Comparison of ENCODE assay signal across 8 cellular contexts in the genomic region with DNA sequence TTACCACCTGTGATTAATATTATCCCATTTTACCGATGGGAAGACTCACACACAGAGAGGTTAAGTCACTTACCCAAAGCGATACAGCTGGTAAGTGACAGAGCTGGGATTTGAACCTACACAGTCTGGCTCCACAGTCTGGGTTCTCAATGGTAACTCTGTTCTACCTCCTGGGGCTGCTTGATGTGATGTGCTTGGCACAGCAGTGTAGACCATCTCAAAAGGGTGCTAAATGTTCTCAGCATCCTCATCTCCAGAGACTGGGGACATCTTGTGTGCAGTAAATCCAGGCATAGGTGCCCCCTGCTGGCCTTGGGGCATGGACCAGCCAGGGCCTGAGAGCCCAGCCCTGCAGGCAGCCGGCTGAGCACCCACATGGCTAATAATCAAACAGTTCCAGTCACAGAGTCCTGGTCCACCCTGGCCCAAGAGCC. TPM values are rescaled to one million over a fixed set of nuclear protein-coding genes. Genes with fewer than 3 reads are reported as not detected.
DNase-seq lines count a peak whose midpoint lies in the region; ATAC-seq, FAIRE-seq and TF ChIP-seq lines count a peak whose summit lies in the region.

No MANE protein-coding gene starts in this region.

- BruUV-seq in HCT116 (replicated peaks; lab: Mats Ljungman, UMichigan) (no TSS peak), GM12878 (replicated peaks; lab: Mats Ljungman, UMichigan) (no TSS peak)

- no peaks in the 10 kb centered on the region for H3K9me2 ChIP-seq in HCT116 (ENCODE audit: insufficient read depth)

- FAIRE-seq in GM12878 (lab: Jason Lieb, UNC) = no peak
- FAIRE-seq in kidney (lab: Jason Lieb, UNC) = no peak

- H3K4me2 ChIP-seq in HCT116 (ENCODE audit: low read length) = no peak overlapping the region
- no peak overlapping the region for H3K4me2 ChIP-seq in GM12878 (ENCODE audit: control insufficient read depth, insufficient read depth)

- no peaks in the 10 kb centered on the region for H3K79me2 ChIP-seq in HCT116 (ENCODE audit: insufficient read depth, low read length)
- H3K79me2 ChIP-seq in GM12878 (ENCODE audit: control insufficient read depth, insufficient read depth, low read length) = no peaks in the 10 kb centered on the region

- intact Hi-C loops in HCT116 (cut with micrococcal nuclease) (loop anchor here (1.0 to 10.0 kb wide), 4 partner anchors 71 to 285 kb away; partner anchors contain the start of genes USB1 and ZNF319), GM12878 (cut with micrococcal nuclease; ENCODE audit: unreplicated experiment) (loop anchor here (1.0 to 2.0 kb wide), 3 partner anchors 71 to 144 kb away; no protein-coding TSS in a partner anchor), kidney (cut with DNase I) (no loop called here), sciatic nerve (cut with DNase I) (no loop called here)

- no peaks in the 10 kb centered on the region for H3K9me3 ChIP-seq in HCT116 (ENCODE audit: control insufficient read depth in 1 of 2, insufficient read depth in 1 of 2, low read depth in 1 of 2, low read length in 2 of 2)
- no peaks in the 10 kb centered on the region for H3K9me3 ChIP-seq in RWPE2 (ENCODE audit: severe bottlenecking)
- no peaks in the 10 kb centered on the region for H3K9me3 ChIP-seq in GM12878 (replicated peaks; ENCODE audit: control insufficient read depth, insufficient read depth, low read length)
- no peaks in the 10 kb centered on the region for H3K9me3 ChIP-seq in kidney (ENCODE audit: control insufficient read depth in 1 of 2, low read length in 2 of 2)

- H3K27ac ChIP-seq in HCT116 (ENCODE audit: low read depth, low read length) (no peak overlapping the region), RWPE2 (ENCODE audit: poor library complexity, severe bottlenecking) (no peak overlapping the region), GM12878 (ENCODE audit: control insufficient read depth, insufficient read depth) (no peak overlapping the region), kidney (ENCODE audit: low read depth in 2 of 2, low read length in 2 of 2) (no peak overlapping the region)

- SMC1A ChIA-PET in GM12878 (lab: Charles Lee; ENCODE audit: uncharacterized antibody, unreplicated experiment) = interaction anchor here (2.0 kb wide), 1 partner anchor 130 kb away, joined by 5 read pairs; no protein-coding TSS in a partner anchor

- RAD21 ChIA-PET in HCT116 (lab: Charles Lee; ENCODE audit: low non-redundant PET in 1 of 2, low total read pairs in 2 of 2, uncharacterized antibody in 2 of 2, unreplicated experiment in 2 of 2) = no interaction called here
- RAD21 ChIA-PET in GM12878 (lab: Charles Lee; ENCODE audit: unreplicated experiment) = no interaction called here

- TF ChIP-seq POLR2A in HCT116 (IDR thresholded peaks at IDR 0.05; ENCODE audit: borderline replicate concordance, extremely low read depth, insufficient read depth, insufficient read length) (no peak), GM12878 (IDR thresholded peaks at IDR 0.05; ENCODE audit: low read depth, low read length) (no peak)

- no peak overlapping the region for H2AFZ ChIP-seq in HCT116 (ENCODE audit: low read depth, low read length, poor library complexity, severe bottlenecking)
- no peak overlapping the region for H2AFZ ChIP-seq in GM12878 (ENCODE audit: control insufficient read depth, low read depth, low read length)

- H3K27me3 ChIP-seq in HCT116 (ENCODE audit: insufficient read depth, low read length) (0 out of 2 replicates have a peak, but pooled peaks cover 7% of the 10 kb centered on the region), RWPE2 (ENCODE audit: insufficient read depth, poor library complexity, severe bottlenecking) (peaks cover 3% of the 10 kb centered on the region), GM12878 (replicated peaks in 1 of 2; ENCODE audit: control insufficient read depth in 2 of 2, insufficient read depth in 2 of 2, low read length in 1 of 2) (peaks cover 0 to 2% of the 10 kb centered on the region in 2 experiments; a peak in 2 of 4 replicates)

- TF ChIP-seq RAD21 in HCT116 (IDR thresholded peaks at IDR 0.05; ENCODE audit: low read depth) (peak; percentile 75), GM12878 (IDR thresholded peaks at IDR 0.05; ENCODE audit: insufficient read depth, low read depth, low read length) (peak; percentile 60)

- H3K36me3 ChIP-seq in HCT116 (ENCODE audit: control insufficient read depth in 1 of 2, insufficient read depth in 2 of 2, low read length in 2 of 2) = no peaks in the 10 kb centered on the region
- H3K36me3 ChIP-seq in RWPE2 (ENCODE audit: low read depth) = no peaks in the 10 kb centered on the region
- H3K36me3 ChIP-seq in GM12878 (ENCODE audit: control insufficient read depth in 2 of 2, insufficient read depth in 2 of 2, low read length in 1 of 2) = no peaks in the 10 kb centered on the region
- H3K36me3 ChIP-seq in kidney (ENCODE audit: control insufficient read depth in 1 of 2, insufficient read depth in 2 of 2, low read length in 2 of 2) = no peaks in the 10 kb centered on the region

- CTCF ChIA-PET in HCT116 (lab: Charles Lee) = interaction anchor here (1.0 kb wide), 1 partner anchor 143 kb away, joined by 3 read pairs; no protein-coding TSS in a partner anchor
- CTCF ChIA-PET in GM12878 (lab: Yijun Ruan, JAX) = interaction anchor here (0.9 to 1.5 kb wide), 3 partner anchors 15 to 143 kb away, joined by 3 to 4 read pairs (median 3); partner anchors contain the start of gene KATNB1

- H3K9ac ChIP-seq in HCT116 (ENCODE audit: low read length) (no peak overlapping the region), GM12878 (ENCODE audit: control insufficient read depth, insufficient read depth, low read length) (no peak overlapping the region), kidney (ENCODE audit: low read length in 2 of 2) (no peak overlapping the region)

- no peak for TF ChIP-seq EP300 in GM12878 (IDR thresholded peaks at IDR 0.05; ENCODE audit: borderline replicate concordance in 1 of 2, control insufficient read depth in 1 of 2, low read depth in 2 of 2, low read length in 2 of 2)

- H3K4me3 ChIP-seq in HCT116 (replicated peaks in 1 of 2; ENCODE audit: low read depth in 1 of 2, low read length in 2 of 2) (no peak overlapping the region), RWPE2 (ENCODE audit: severe bottlenecking) (no peak overlapping the region), GM12878 (no peak overlapping the region), kidney (ENCODE audit: low read length in 2 of 2) (no peak overlapping the region)

- POLR2A ChIA-PET in HCT116 (lab: Charles Lee) (no interaction called here), GM12878 (lab: Charles Lee) (no interaction called here)

- 51% methylated on average over 3 of the region's 3 CpGs for WGBS in GM12878 (ENCODE audit: insufficient coverage, insufficient replicate concordance, low lambda C conversion rate, missing lambda C conversion rate)

- peak; percentile 96 for ATAC-seq in HCT116
- peak; percentile 85 for ATAC-seq in RWPE2 (ENCODE audit: low read depth)
- peak; percentile 96 for ATAC-seq in GM12878
- ATAC-seq in sciatic nerve = no peak
- ATAC-seq in HG03095 (IDR thresholded peaks at IDR 0.05; ENCODE audit: unreplicated experiment) = no peak

- H4K20me1 ChIP-seq in HCT116 (ENCODE audit: insufficient read depth) (no peaks in the 10 kb centered on the region), GM12878 (ENCODE audit: control insufficient read depth, insufficient read depth) (no peaks in the 10 kb centered on the region)

- DNase-seq in COLO668 (lab: John Stamatoyannopoulos, UW; ENCODE audit: unreplicated experiment) (peak; percentile 71), HCT116 (ENCODE audit: low read depth, low spot score) (no peak), RWPE2 (ENCODE audit: low spot score) (no peak), GM12878 (ENCODE audit: low read depth, low spot score) (no peak), kidney (no peak), sciatic nerve (ENCODE audit: low spot score) (no peak)
- peak; percentile 22 for DNase-seq in stimulated activated CD8-positive, alpha-beta memory T cell treated with anti-CD3 and anti-CD28 coated beads, Interleukin-7, amount 100 ng/mL, for 24 hours (ENCODE audit: low read depth)

- peak; percentile 74 to 86 (median 83) for TF ChIP-seq CTCF in HCT116 (IDR thresholded peaks at IDR 0.05 in 2 of 3, conservative IDR thresholded peaks at IDR 0.05 in 1 of 3; ENCODE audit: borderline replicate concordance in 1 of 3, insufficient read depth in 1 of 3, low read depth in 2 of 3, low read length in 2 of 3)
- peak; percentile 67 for TF ChIP-seq CTCF in RWPE2 (IDR thresholded peaks at IDR 0.05; ENCODE audit: poor library complexity, severe bottlenecking)
- peak; percentile 49 to 68 (median 60) for TF ChIP-seq CTCF in GM12878 (IDR thresholded peaks at IDR 0.05 in 2 of 3, conservative IDR thresholded peaks at IDR 0.05 in 1 of 3; ENCODE audit: control insufficient read depth in 2 of 3, extremely low read depth in 1 of 3, insufficient read depth in 1 of 3, low read depth in 3 of 3, low read length in 3 of 3)
- TF ChIP-seq CTCF in kidney (IDR thresholded peaks at IDR 0.05; ENCODE audit: borderline replicate concordance, extremely low read depth, insufficient read depth) = peak; percentile 66

- no peaks in the 10 kb centered on the region for H3K4me1 ChIP-seq in HCT116 (ENCODE audit: control insufficient read depth in 1 of 2, insufficient read depth in 2 of 2, low read length in 2 of 2)
- H3K4me1 ChIP-seq in RWPE2 (ENCODE audit: insufficient read depth, poor library complexity, severe bottlenecking) = no peaks in the 10 kb centered on the region
- no peaks in the 10 kb centered on the region for H3K4me1 ChIP-seq in GM12878 (ENCODE audit: control insufficient read depth, insufficient read depth, low read length)
- H3K4me1 ChIP-seq in kidney (ENCODE audit: control insufficient read depth in 1 of 2, insufficient read depth in 1 of 2, low read depth in 1 of 2, low read length in 2 of 2) = no peaks in the 10 kb centered on the region

- in situ Hi-C loops in GM12878 (cut with MboI) = no loop called here

RNA-seq across cellular contexts. Expression of gene KATNB1, which starts 15.4 kb away (rescaled TPM):
- 32.2 TPM for total RNA-seq in HCT116 (2021; ENCODE audit: unreplicated experiment)
- polyA plus RNA-seq in HCT116 (2012) = 31.0 and 31.3 TPM in 2 replicates
- 18.3 and 26.5 TPM in 2 replicates for total RNA-seq in GM12878 (2013; cell fraction: nucleolus; rRNA removed)
- total RNA-seq in GM12878 (2014; rRNA removed) = 24.0 and 24.1 TPM in 2 replicates
- total RNA-seq in GM12878 (2014; rRNA removed; fragmentation: Illumina TruSeq; extraction: Trizol) = 7.8 and 10.7 TPM in 2 replicates
- total RNA-seq in GM12878 (2021) = 25.8 and 27.7 TPM in 2 replicates
- 7.9 TPM for polyA plus RNA-seq in GM12878 (2011; ENCODE audit: low read depth)
- 5.1 and 15.3 TPM in 2 replicates for polyA plus RNA-seq in GM12878 (2011; rRNA removed)
- polyA plus RNA-seq in GM12878 (2011; cell fraction: cytosol; rRNA removed) = 13.4 and 19.4 TPM in 2 replicates
- 78.9 and 80.5 TPM in 2 replicates for polyA plus RNA-seq in GM12878 (2011; cell fraction: nucleus; rRNA removed)
- 16.1 and 17.2 TPM in 2 replicates for polyA plus RNA-seq in GM12878 (2012)
- 1.1 and 10.4 TPM in 2 replicates for polyA plus RNA-seq in GM12878 (2014; fragmentation: Illumina TruSeq; extraction: Trizol)
- polyA plus RNA-seq in GM12878 (2014; fragmentation: Nextera tagmentation; extraction: Ambion mirVana) = 1 to 10 TPM in 1 of 2 experiments, under 1 TPM in 1; 0.71 to 1.4 TPM
- polyA plus RNA-seq in GM12878 (2014; rRNA removed) = 23.7 and 23.8 TPM in 2 replicates
- 10 to 100 TPM; 37.7 to 46.5 TPM for polyA plus RNA-seq in GM12878 (2016; fragmentation: Nextera tagmentation; extraction: Ambion mirVana)
- 12.3 and 20.5 TPM in 2 replicates for polyA minus RNA-seq in GM12878 (2011; rRNA and poly(A)+ RNA removed)
- 9.7 and 11.0 TPM in 2 replicates for polyA minus RNA-seq in GM12878 (2011; cell fraction: cytosol; rRNA and poly(A)+ RNA removed)
- polyA minus RNA-seq in GM12878 (2011; cell fraction: nucleus; rRNA and poly(A)+ RNA removed) = 16.2 and 25.2 TPM in 2 replicates
- total RNA-seq in kidney = 14.5 TPM
- polyA plus RNA-seq in kidney (ENCODE audit: insufficient read depth, low read depth, low replicate concordance) = 13.9 TPM
- total RNA-seq in sciatic nerve = 14.7 TPM

RNA-seq across cellular contexts. Expression of gene DRC7, which starts 25.6 kb away (rescaled TPM):
- total RNA-seq in HCT116 (2021; ENCODE audit: unreplicated experiment) (0.91 TPM), GM12878 (2014; rRNA removed) (not detected in 2 replicates), GM12878 (2014; rRNA removed; fragmentation: Illumina TruSeq; extraction: Trizol) (0.49 TPM in 1 of 2 replicates, not detected in the other), GM12878 (2021) (0.44 TPM in 1 of 2 replicates, not detected in the other), kidney (3.2 TPM), sciatic nerve (not detected)
- polyA plus RNA-seq in HCT116 (2012) = 0.56 and 1.9 TPM in 2 replicates
- not detected in 2 replicates for total RNA-seq in GM12878 (2013; cell fraction: nucleolus; rRNA removed)
- not detected for polyA plus RNA-seq in GM12878 (2011; ENCODE audit: low read depth)
- polyA plus RNA-seq in GM12878 (2011; rRNA removed) (0.10 TPM in 1 of 2 replicates, not detected in the other), GM12878 (2014; fragmentation: Illumina TruSeq; extraction: Trizol) (0.06 TPM in 1 of 2 replicates, not detected in the other), GM12878 (2014; fragmentation: Nextera tagmentation; extraction: Ambion mirVana) (under 1 TPM in 1 of 2 experiments, not detected in 1; 0.06 TPM), GM12878 (2014; rRNA removed) (0.18 TPM in 1 of 2 replicates, not detected in the other), GM12878 (2016; fragmentation: Nextera tagmentation; extraction: Ambion mirVana) (not detected), kidney (ENCODE audit: insufficient read depth, low read depth, low replicate concordance) (1.8 TPM)
- 0.04 TPM in 1 of 2 replicates, not detected in the other for polyA plus RNA-seq in GM12878 (2011; cell fraction: cytosol; rRNA removed)
- 0.07 and 0.09 TPM in 2 replicates for polyA plus RNA-seq in GM12878 (2011; cell fraction: nucleus; rRNA removed)
- not detected in 2 replicates for polyA plus RNA-seq in GM12878 (2012)
- not detected in 2 replicates for polyA minus RNA-seq in GM12878 (2011; rRNA and poly(A)+ RNA removed)
- not detected in 2 replicates for polyA minus RNA-seq in GM12878 (2011; cell fraction: cytosol; rRNA and poly(A)+ RNA removed)
- not detected in 2 replicates for polyA minus RNA-seq in GM12878 (2011; cell fraction: nucleus; rRNA and poly(A)+ RNA removed)

RNA-seq across cellular contexts. Expression of gene ADGRG3, which starts 52.1 kb away (rescaled TPM):
- total RNA-seq in HCT116 (2021; ENCODE audit: unreplicated experiment) = not detected
- polyA plus RNA-seq in HCT116 (2012) = 0.12 TPM in 1 of 2 replicates, not detected in the other
- total RNA-seq in GM12878 (2013; cell fraction: nucleolus; rRNA removed) = not detected in 2 replicates
- not detected in 2 replicates for total RNA-seq in GM12878 (2014; rRNA removed)
- not detected in 2 replicates for total RNA-seq in GM12878 (2014; rRNA removed; fragmentation: Illumina TruSeq; extraction: Trizol)
- total RNA-seq in GM12878 (2021) = not detected in 2 replicates
- not detected for polyA plus RNA-seq in GM12878 (2011; ENCODE audit: low read depth)
- polyA plus RNA-seq in GM12878 (2011; rRNA removed) = 0.11 TPM in 1 of 2 replicates, not detected in the other
- polyA plus RNA-seq in GM12878 (2011; cell fraction: cytosol; rRNA removed) = 0.06 and 0.07 TPM in 2 replicates
- 0.13 and 0.28 TPM in 2 replicates for polyA plus RNA-seq in GM12878 (2011; cell fraction: nucleus; rRNA removed)
- not detected in 2 replicates for polyA plus RNA-seq in GM12878 (2012)
- not detected in 2 replicates for polyA plus RNA-seq in GM12878 (2014; fragmentation: Illumina TruSeq; extraction: Trizol)
- polyA plus RNA-seq in GM12878 (2014; fragmentation: Nextera tagmentation; extraction: Ambion mirVana) = under 1 TPM in 1 of 2 experiments, not detected in 1; 0.10 TPM
- 0.10 TPM in 1 of 2 replicates, not detected in the other for polyA plus RNA-seq in GM12878 (2014; rRNA removed)
- not detected for polyA plus RNA-seq in GM12878 (2016; fragmentation: Nextera tagmentation; extraction: Ambion mirVana)
- polyA minus RNA-seq in GM12878 (2011; rRNA and poly(A)+ RNA removed) = 0.15 TPM in 1 of 2 replicates, not detected in the other
- not detected in 2 replicates for polyA minus RNA-seq in GM12878 (2011; cell fraction: cytosol; rRNA and poly(A)+ RNA removed)
- polyA minus RNA-seq in GM12878 (2011; cell fraction: nucleus; rRNA and poly(A)+ RNA removed) = not detected in 2 replicates
- 1.8 TPM for total RNA-seq in kidney
- 0.17 TPM for polyA plus RNA-seq in kidney (ENCODE audit: insufficient read depth, low read depth, low replicate concordance)
- 4.6 TPM for total RNA-seq in sciatic nerve

Comparison
In these comparisons a context has a peak if more than half of its experiments do, and no peak if none do; other contexts are left out.
1. DNase-seq: peak in COLO668 (single experiment) and stimulated activated CD8-positive, alpha-beta memory T cell treated with anti-CD3 and anti-CD28 coated beads, Interleukin-7, amount 100 ng/mL, for 24 hours (single experiment); none in HCT116 (single experiment), RWPE2 (single experiment), GM12878 (single experiment), kidney (single experiment) and sciatic nerve (single experiment).
2. ATAC-seq: peak in HCT116 (single experiment), RWPE2 (single experiment) and GM12878 (single experiment); none in sciatic nerve (single experiment) and HG03095 (single experiment).
3. intact Hi-C loops: an anchor here in HCT116 (1.0 to 10.0 kb wide) and GM12878 (1.0 to 2.0 kb wide); none called in kidney and sciatic nerve.
4. Peak in every context shown above with its lines, with median percentiles within 50 percentile points of each other: CTCF ChIP-seq.